15 cellular contexts compared by ENCODE assay signal in genomic region chr9:21144620-21145019, GRCh38. TPM values are rescaled to one million over a fixed set of nuclear protein-coding genes. Genes with fewer than 3 reads are reported as not detected.
DNase-seq lines count a peak whose midpoint lies in the region; ATAC-seq and TF ChIP-seq lines count a peak whose summit lies in the region.
"Had no signal": no experiment of that assay in that cellular context is flagged by ENCODE, and none has a peak within 500 bp of the region (broad histone marks: within the 10 kb centered on the region; RNA-seq: fewer than 3 reads in every experiment).

No MANE protein-coding gene starts in this region.

- peak overlapping the region; percentile 35 for H3K27ac Mint-ChIP-seq in activated T-helper 1 cell treated with anti-CD3 and anti-CD28 coated beads, Interleukin-12 subunit alpha, Interleukin-12 subunit beta, Interleukin-2, Interleukin-4 antibody, amounts not matched to agents 30 ng/mL and 10 ng/mL and 1 ng/mL, durations not matched to agents 14 hours and 24 hours and 36 hours

- H3K4me1 Mint-ChIP-seq in activated T-helper 1 cell treated with anti-CD3 and anti-CD28 coated beads, Interleukin-12 subunit alpha, Interleukin-12 subunit beta, Interleukin-2, Interleukin-4 antibody, amounts not matched to agents 30 ng/mL and 10 ng/mL and 1 ng/mL, durations not matched to agents 14 hours and 24 hours and 36 hours (ENCODE audit: low read depth) = peaks cover 28% of the 10 kb centered on the region

- H3K36me3 ChIP-seq in stomach (no peaks in the 10 kb centered on the region), gastrocnemius medialis (no peaks in the 10 kb centered on the region), tibial nerve (no peaks in the 10 kb centered on the region)
- H3K36me3 ChIP-seq: heart right ventricle had no signal

- ATAC-seq in GM18502 (IDR thresholded peaks at IDR 0.05; ENCODE audit: poor library complexity, unreplicated experiment) = peak; percentile 79
- peak; percentile 62 for ATAC-seq in GM19438 (IDR thresholded peaks at IDR 0.05; ENCODE audit: low read depth, unreplicated experiment)
- ATAC-seq in HG03108 (IDR thresholded peaks at IDR 0.05; ENCODE audit: unreplicated experiment) = peak; percentile 59
- ATAC-seq in gastrocnemius medialis = no peak
- ATAC-seq in HG02840 (IDR thresholded peaks at IDR 0.05; ENCODE audit: low FRiP score, unreplicated experiment) = no peak
- ATAC-seq: heart right ventricle, psoas muscle had no signal

- TF ChIP-seq POLR2A in stomach (IDR thresholded peaks at IDR 0.05) = no peak
- no peak for TF ChIP-seq POLR2A in gastrocnemius medialis (IDR thresholded peaks at IDR 0.05)
- no peak for TF ChIP-seq POLR2A in tibial nerve (IDR thresholded peaks at IDR 0.05)

- in situ Hi-C loops in gastrocnemius medialis (cut with MboI; ENCODE audit: low sequenced_read_pairs in 4 of 4) = no loop called here

- intact Hi-C loops in activated T-helper 1 cell treated with anti-CD3 and anti-CD28 coated beads, Interleukin-12 subunit alpha, Interleukin-12 subunit beta, Interleukin-2, Interleukin-4 antibody, amounts not matched to agents 30 ng/mL and 10 ng/mL and 1 ng/mL, durations not matched to agents 14 hours and 24 hours and 36 hours (cut with micrococcal nuclease) = no loop called here
- intact Hi-C loops in stomach (cut with DNase I; ENCODE audit: low total_unique reads) (no loop called here), gastrocnemius medialis (cut with DNase I; ENCODE audit: low total_unique reads) (no loop called here)

- H3K27me3 Mint-ChIP-seq in activated T-helper 1 cell treated with anti-CD3 and anti-CD28 coated beads, Interleukin-12 subunit alpha, Interleukin-12 subunit beta, Interleukin-2, Interleukin-4 antibody, amounts not matched to agents 30 ng/mL and 10 ng/mL and 1 ng/mL, durations not matched to agents 14 hours and 24 hours and 36 hours (ENCODE audit: insufficient read depth) = peaks cover 13% of the 10 kb centered on the region

- H3K36me3 Mint-ChIP-seq in activated T-helper 1 cell treated with anti-CD3 and anti-CD28 coated beads, Interleukin-12 subunit alpha, Interleukin-12 subunit beta, Interleukin-2, Interleukin-4 antibody, amounts not matched to agents 30 ng/mL and 10 ng/mL and 1 ng/mL, durations not matched to agents 14 hours and 24 hours and 36 hours (ENCODE audit: low read depth) = peaks cover 7% of the 10 kb centered on the region

- no peaks in the 10 kb centered on the region for H3K27me3 ChIP-seq in stomach
- no peaks in the 10 kb centered on the region for H3K27me3 ChIP-seq in gastrocnemius medialis
- H3K27me3 ChIP-seq in tibial nerve = no peaks in the 10 kb centered on the region
- H3K27me3 ChIP-seq: heart right ventricle had no signal

- H3K4me3 ChIP-seq in stomach = no peak overlapping the region
- H3K4me3 ChIP-seq in gastrocnemius medialis = no peak overlapping the region
- H3K4me3 ChIP-seq in tibial nerve = no peak overlapping the region
- H3K4me3 ChIP-seq: heart right ventricle, psoas muscle had no signal

- peak overlapping the region; percentile 5 for H3K4me3 Mint-ChIP-seq in activated T-helper 1 cell treated with anti-CD3 and anti-CD28 coated beads, Interleukin-12 subunit alpha, Interleukin-12 subunit beta, Interleukin-2, Interleukin-4 antibody, amounts not matched to agents 30 ng/mL and 10 ng/mL and 1 ng/mL, durations not matched to agents 14 hours and 24 hours and 36 hours

- TF ChIP-seq EP300 in stomach (IDR thresholded peaks at IDR 0.05) (no peak), tibial nerve (IDR thresholded peaks at IDR 0.05) (no peak)

- H3K4me1 ChIP-seq in stomach (no peaks in the 10 kb centered on the region), gastrocnemius medialis (no peaks in the 10 kb centered on the region), tibial nerve (no peaks in the 10 kb centered on the region)
- H3K4me1 ChIP-seq: psoas muscle had no signal

- peaks cover 0 to 4% (median 2%) of the 10 kb centered on the region in 4 donors for H3K9me3 ChIP-seq in stomach
- H3K9me3 ChIP-seq in gastrocnemius medialis = no peaks in the 10 kb centered on the region
- H3K9me3 ChIP-seq in tibial nerve = peaks cover 0 to 11% (median 0%) of the 10 kb centered on the region in 4 donors
- H3K9me3 ChIP-seq: psoas muscle had no signal

- peaks cover 31% of the 10 kb centered on the region for H3K9me3 Mint-ChIP-seq in activated T-helper 1 cell treated with anti-CD3 and anti-CD28 coated beads, Interleukin-12 subunit alpha, Interleukin-12 subunit beta, Interleukin-2, Interleukin-4 antibody, amounts not matched to agents 30 ng/mL and 10 ng/mL and 1 ng/mL, durations not matched to agents 14 hours and 24 hours and 36 hours

- H3K27ac ChIP-seq in stomach (no peak overlapping the region), gastrocnemius medialis (no peak overlapping the region), tibial nerve (no peak overlapping the region)
- H3K27ac ChIP-seq: psoas muscle had no signal

- 63 to 79% (median 71%) methylated on average over 1 of the region's 1 CpG for WGBS in stomach, 5 donors
- 45 to 46% methylated on average over 1 of the region's 1 CpG for WGBS in tibial nerve, 2 donors

- DNase-seq in activated T-helper 1 cell treated with anti-CD3 and anti-CD28 coated beads, Interleukin-12 subunit alpha, Interleukin-12 subunit beta, Interleukin-2, Interleukin-4 antibody, amounts not matched to agents 30 ng/mL and 10 ng/mL and 1 ng/mL, durations not matched to agents 14 hours and 24 hours and 36 hours (ENCODE audit: low spot score) = no peak
- DNase-seq in stomach (no peak), gastrocnemius medialis (no peak), tibial nerve (ENCODE audit: low spot score in 2 of 2) (no peak)
- DNase-seq: activated CD4-positive, alpha-beta T cell treated with anti-CD3 and anti-CD28 coated beads, Interleukin-2, amount 50 U/mL, for 1 hour; aorta; heart right ventricle; NCI-H226; psoas muscle; SHP77 had no signal

- TF ChIP-seq CTCF in stomach (IDR thresholded peaks at IDR 0.05) (no peak), gastrocnemius medialis (IDR thresholded peaks at IDR 0.05 in 4 of 5, conservative IDR thresholded peaks at IDR 0.05 in 1 of 5) (no peak), tibial nerve (IDR thresholded peaks at IDR 0.05) (no peak)

RNA-seq across cellular contexts. Expression of gene IFNW1, which starts 3.0 kb away (rescaled TPM):
- total RNA-seq in activated T-helper 1 cell treated with anti-CD3 and anti-CD28 coated beads, Interleukin-12 subunit alpha, Interleukin-12 subunit beta, Interleukin-2, Interleukin-4 antibody, amounts not matched to agents 30 ng/mL and 10 ng/mL and 1 ng/mL, durations not matched to agents 14 hours and 24 hours and 36 hours = not detected in 2 replicates
- total RNA-seq in stomach = not detected
- not detected for polyA plus RNA-seq in stomach
- total RNA-seq in gastrocnemius medialis = not detected
- total RNA-seq in tibial nerve = not detected
- total RNA-seq: aorta, heart right ventricle, lung microvascular endothelial cell, psoas muscle had no signal
- polyA plus RNA-seq: aorta, heart right ventricle, psoas muscle had no signal

RNA-seq across cellular contexts. Expression of gene IFNA21, which starts 21.8 kb away (rescaled TPM):
- total RNA-seq in activated T-helper 1 cell treated with anti-CD3 and anti-CD28 coated beads, Interleukin-12 subunit alpha, Interleukin-12 subunit beta, Interleukin-2, Interleukin-4 antibody, amounts not matched to agents 30 ng/mL and 10 ng/mL and 1 ng/mL, durations not matched to agents 14 hours and 24 hours and 36 hours = not detected in 2 replicates
- total RNA-seq in stomach = not detected
- polyA plus RNA-seq in stomach = not detected
- total RNA-seq in gastrocnemius medialis = not detected
- not detected for total RNA-seq in tibial nerve
- total RNA-seq: aorta, heart right ventricle, lung microvascular endothelial cell, psoas muscle had no signal
- polyA plus RNA-seq: aorta, heart right ventricle, psoas muscle had no signal

RNA-seq across cellular contexts. Expression of gene IFNA4, which starts 42.8 kb away (rescaled TPM):
- total RNA-seq in activated T-helper 1 cell treated with anti-CD3 and anti-CD28 coated beads, Interleukin-12 subunit alpha, Interleukin-12 subunit beta, Interleukin-2, Interleukin-4 antibody, amounts not matched to agents 30 ng/mL and 10 ng/mL and 1 ng/mL, durations not matched to agents 14 hours and 24 hours and 36 hours = not detected in 2 replicates
- total RNA-seq in stomach (not detected), gastrocnemius medialis (not detected), tibial nerve (not detected)
- not detected for polyA plus RNA-seq in stomach
- total RNA-seq: aorta, heart right ventricle, lung microvascular endothelial cell, psoas muscle had no signal
- polyA plus RNA-seq: aorta, heart right ventricle, psoas muscle had no signal

RNA-seq across cellular contexts. Expression of gene IFNA7, which starts 57.4 kb away (rescaled TPM):
- total RNA-seq in activated T-helper 1 cell treated with anti-CD3 and anti-CD28 coated beads, Interleukin-12 subunit alpha, Interleukin-12 subunit beta, Interleukin-2, Interleukin-4 antibody, amounts not matched to agents 30 ng/mL and 10 ng/mL and 1 ng/mL, durations not matched to agents 14 hours and 24 hours and 36 hours = not detected in 2 replicates
- total RNA-seq in stomach (not detected), gastrocnemius medialis (not detected), tibial nerve (not detected)
- polyA plus RNA-seq in stomach = not detected
- total RNA-seq: aorta, heart right ventricle, lung microvascular endothelial cell, psoas muscle had no signal
- polyA plus RNA-seq: aorta, heart right ventricle, psoas muscle had no signal

Comparison
In these comparisons a context has a peak if more than half of its experiments do, and no peak if none do; other contexts are left out.
1. ATAC-seq: peak in GM18502 (single experiment), GM19438 (single experiment) and HG03108 (single experiment); none in gastrocnemius medialis (0 of 2) and HG02840 (single experiment).